Comparison of ENCODE assay signal across 12 cellular contexts in genomic region chr2:50181212-50181611, GRCh38.
"Had no signal": no experiment of that assay in that cellular context is flagged by ENCODE, and none has a peak within 500 bp of the region (broad histone marks: within the 10 kb centered on the region; RNA-seq: fewer than 3 reads in every experiment).

No MANE protein-coding gene starts in this region.

- ATAC-seq: activated CD4-positive, CD25-positive, alpha-beta regulatory T cell treated with anti-CD3 and anti-CD28 coated beads, Interleukin-2, amount 50 U/mL, for 24 hours; left lung; stimulated activated naive CD8-positive, alpha-beta T cell treated with anti-CD3 and anti-CD28 coated beads, Interleukin-15, amount 100 ng/mL, for 72 hours had no signal

- H3K27me3 ChIP-seq: brain microvascular endothelial cell, left lung, ovary, testis had no signal

- H3K4me3 ChIP-seq: left lung, ovary, testis had no signal

- H3K9me3 ChIP-seq: left lung, ovary, testis had no signal

- H3K27ac ChIP-seq: brain microvascular endothelial cell, left lung, ovary, testis had no signal

- H3K4me1 ChIP-seq: left lung, testis had no signal

- DNase-seq: activated T-cell treated with anti-CD3 and anti-CD28 coated beads, Interleukin-2, amount 50 U/mL, for 1 hour; amniotic stem cell; brain microvascular endothelial cell; endodermal cell; hypothalamus; left lung; ovary; stimulated activated CD4-positive, alpha-beta T cell treated with anti-CD3 and anti-CD28 coated beads, Interleukin-15, amount 100 ng/mL, for 24 hours; stimulated activated CD4-positive, alpha-beta T cell treated with anti-CD3 and anti-CD28 coated beads, Interleukin-4, amount 100 ng/mL, for 4 hours; stimulated activated naive CD8-positive, alpha-beta T cell treated with anti-CD3 and anti-CD28 coated beads, Interleukin-15, amount 100 ng/mL, for 72 hours; testis had no signal

- H3K36me3 ChIP-seq: brain microvascular endothelial cell, left lung, ovary had no signal
